In genomic region chr3:117439812-117440211, GRCh38 we compare ENCODE assay signal across 9 cellular contexts.
DNase-seq lines count a peak whose midpoint lies in the region; ATAC-seq and TF ChIP-seq lines count a peak whose summit lies in the region.
"Had no signal": no experiment of that assay in that cellular context is flagged by ENCODE, and none has a peak within 500 bp of the region (broad histone marks: within the 10 kb centered on the region; RNA-seq: fewer than 3 reads in every experiment).

No MANE protein-coding gene starts in this region.

- no peaks in the 10 kb centered on the region for H4K20me1 ChIP-seq in GM23338 (replicated peaks; ENCODE audit: insufficient read depth)

- 85 to 89% (median 88%) methylated on average over 3 of the region's 3 CpGs for WGBS in ovary, 3 donors

- H3K36me3 ChIP-seq in GM23338 (ENCODE audit: insufficient read depth) (no peaks in the 10 kb centered on the region), parathyroid adenoma (ENCODE audit: control insufficient read depth, insufficient read depth, low read length) (no peaks in the 10 kb centered on the region), ovary (no peaks in the 10 kb centered on the region)

- no peaks in the 10 kb centered on the region for H3K79me2 ChIP-seq in GM23338 (replicated peaks; ENCODE audit: insufficient read depth)
- H3K79me2 ChIP-seq in parathyroid adenoma, result no peaks in the 10 kb centered on the region

- peak overlapping the region; percentile 47 for H3K27ac Mint-ChIP-seq in GM23338
- H3K27ac Mint-ChIP-seq: T-helper 1 cell treated with Interleukin-12 subunit alpha and Interleukin-12 subunit beta and Interleukin-4 antibody, amounts not matched to agents 30 μg/mL and 1 μg/mL, for 36 hours had no signal

- ATAC-seq in GM23338 (peak; percentile 79), GM19351 (IDR thresholded peaks at IDR 0.05; ENCODE audit: unreplicated experiment) (no peak)

- H3K27me3 Mint-ChIP-seq in GM23338 (ENCODE audit: insufficient read depth, low read depth, poor library complexity), result no peaks in the 10 kb centered on the region

- no peak overlapping the region for H3K4me2 ChIP-seq in GM23338
- no peak overlapping the region for H3K4me2 ChIP-seq in parathyroid adenoma (ENCODE audit: low read length)

- TF ChIP-seq CTCF in GM23338 (conservative IDR thresholded peaks at IDR 0.05; ENCODE audit: low read depth in 2 of 2), result peak; percentile 77 to 83
- TF ChIP-seq CTCF in dorsolateral prefrontal cortex (IDR thresholded peaks at IDR 0.05 in 54 of 56, conservative IDR thresholded peaks at IDR 0.05 in 2 of 56; ENCODE audit: low read depth in 1 of 56, partially characterized antibody in 56 of 56), result peak in 54 of 56 donors; percentile 14 to 75 (median 55)
- peak; percentile 63 for TF ChIP-seq CTCF in parathyroid adenoma (IDR thresholded peaks at IDR 0.05)
- no peak for TF ChIP-seq CTCF in ovary (IDR thresholded peaks at IDR 0.05)

- H2AFZ ChIP-seq in GM23338, result no peak overlapping the region
- no peak overlapping the region for H2AFZ ChIP-seq in parathyroid adenoma

- H3F3A ChIP-seq in GM23338 (replicated peaks; ENCODE audit: low read depth), result no peaks in the 10 kb centered on the region

- no peaks in the 10 kb centered on the region for H3K36me3 Mint-ChIP-seq in GM23338 (ENCODE audit: low read depth)

- no peak for TF ChIP-seq EP300 in ovary (IDR thresholded peaks at IDR 0.05)

- H3K9ac ChIP-seq in parathyroid adenoma, result no peak overlapping the region

- H3K9me2 ChIP-seq in GM23338 (ENCODE audit: insufficient read depth), result no peaks in the 10 kb centered on the region

- TF ChIP-seq POLR2A in ovary (IDR thresholded peaks at IDR 0.05), result no peak

- H3K27ac ChIP-seq in GM23338 (ENCODE audit: low read depth), result no peak overlapping the region
- peak overlapping the region in 15 of 59 donors; percentile 3 to 59 (median 16) for H3K27ac ChIP-seq in dorsolateral prefrontal cortex
- no peak overlapping the region for H3K27ac ChIP-seq in parathyroid adenoma
- H3K27ac ChIP-seq in ovary, result no peak overlapping the region

- intact Hi-C loops in dorsolateral prefrontal cortex (cut with DNase I), result no loop called here
- intact Hi-C loops in ovary (cut with DNase I), result no loop called here

- H3K9me3 Mint-ChIP-seq in GM23338, result no peaks in the 10 kb centered on the region
- H3K9me3 Mint-ChIP-seq: T-helper 1 cell treated with Interleukin-12 subunit alpha and Interleukin-12 subunit beta and Interleukin-4 antibody, amounts not matched to agents 30 μg/mL and 1 μg/mL, for 36 hours had no signal

- no peak overlapping the region for H3K4me3 ChIP-seq in GM23338
- no peak overlapping the region for H3K4me3 ChIP-seq in dorsolateral prefrontal cortex
- no peak overlapping the region for H3K4me3 ChIP-seq in parathyroid adenoma (ENCODE audit: low read depth, low read length)
- H3K4me3 ChIP-seq in ovary, result no peak overlapping the region

- no peak overlapping the region for H3K4me3 Mint-ChIP-seq in GM23338
- H3K4me3 Mint-ChIP-seq: T-helper 1 cell treated with Interleukin-12 subunit alpha and Interleukin-12 subunit beta and Interleukin-4 antibody, amounts not matched to agents 30 μg/mL and 1 μg/mL, for 36 hours had no signal

- H3K27me3 ChIP-seq in GM23338 (ENCODE audit: insufficient read depth) (no peaks in the 10 kb centered on the region), dorsolateral prefrontal cortex (no peaks in the 10 kb centered on the region), parathyroid adenoma (ENCODE audit: control insufficient read depth, insufficient read depth, low read length) (no peaks in the 10 kb centered on the region), ovary (no peaks in the 10 kb centered on the region)

- H3K4me1 Mint-ChIP-seq in GM23338, result peaks cover 17% of the 10 kb centered on the region

- H3K9me3 ChIP-seq in parathyroid adenoma (ENCODE audit: control insufficient read depth, low read length) (no peaks in the 10 kb centered on the region), ovary (no peaks in the 10 kb centered on the region)

- DNase-seq in GM23338 (ENCODE audit: low spot score), result peak; percentile 76
- DNase-seq in NCI-H2196 (lab: John Stamatoyannopoulos, UW; ENCODE audit: unreplicated experiment), result peak; percentile 87
- DNase-seq in dorsolateral prefrontal cortex, result no peak
- no peak for DNase-seq in stimulated activated CD4-positive, alpha-beta T cell treated with anti-CD3 and anti-CD28 coated beads, Interleukin-4, amount 100 ng/mL, for 4 hours
- DNase-seq in activated CD4-positive, alpha-beta T cell treated with anti-CD3 and anti-CD28 coated beads, Interleukin-2, amount 50 U/mL, for 1 hour, result no peak
- no peak for DNase-seq in ovary

- H3K4me1 ChIP-seq in GM23338 (ENCODE audit: insufficient read depth) (peaks cover 10% of the 10 kb centered on the region), parathyroid adenoma (no peaks in the 10 kb centered on the region), ovary (ENCODE audit: insufficient read depth) (no peaks in the 10 kb centered on the region)

TF ChIP-seq in GM23338, 12 proteins besides CTCF, POLR2A, EP300 and RAD21:
- TF ChIP-seq POLR2AphosphoS5 (IDR thresholded peaks at IDR 0.05; ENCODE audit: low read depth) (no peak), ZNF331 (CRISPR knock-in tag; IDR thresholded peaks at IDR 0.05; ENCODE audit: low read depth) (no peak), ZNF114 (CRISPR knock-in tag; IDR thresholded peaks at IDR 0.05) (no peak), REST (IDR thresholded peaks at IDR 0.05; ENCODE audit: unreplicated experiment) (no peak), EZH2 (IDR thresholded peaks at IDR 0.05; ENCODE audit: low read depth, unreplicated experiment) (no peak)

Comparison
In these comparisons a context has a peak if more than half of its experiments do, and no peak if none do; other contexts are left out.
1. DNase-seq: peak in GM23338 (single experiment) and NCI-H2196 (single experiment); none in dorsolateral prefrontal cortex (0 of 10), stimulated activated CD4-positive, alpha-beta T cell treated with anti-CD3 and anti-CD28 coated beads, Interleukin-4, amount 100 ng/mL, for 4 hours (0 of 2), activated CD4-positive, alpha-beta T cell treated with anti-CD3 and anti-CD28 coated beads, Interleukin-2, amount 50 U/mL, for 1 hour (single experiment) and ovary (0 of 5).
2. CTCF ChIP-seq: peak in GM23338 (2 of 2), dorsolateral prefrontal cortex (54 of 56) and parathyroid adenoma (single experiment); none in ovary (0 of 3).